ENCODE assay signal across 35 cellular contexts in the genomic region with DNA sequence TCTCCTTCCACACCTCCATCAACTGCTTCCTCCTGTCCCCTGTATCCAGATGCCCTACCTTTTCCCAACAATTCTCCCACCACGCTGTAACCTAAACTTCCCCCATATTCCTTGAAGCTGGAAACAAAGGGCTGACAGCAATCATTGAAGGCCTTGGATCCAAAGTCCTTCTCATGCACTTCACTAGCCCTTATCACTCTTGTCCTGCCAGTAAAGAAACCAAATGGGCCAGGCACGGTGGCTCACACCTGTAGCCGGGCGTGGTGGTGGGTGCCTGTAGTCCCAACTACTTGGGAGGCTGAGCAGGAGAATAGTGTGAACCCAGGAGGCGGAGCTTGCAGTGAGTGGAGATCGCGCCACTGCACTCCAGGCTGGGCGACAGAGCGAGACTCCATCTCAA.
"Had no signal": no experiment of that assay in that cellular context is flagged by ENCODE, and none has a peak within 500 bp of the region (broad histone marks: within the 10 kb centered on the region; RNA-seq: fewer than 3 reads in every experiment).

No MANE protein-coding gene starts in this region.

- DNase-seq: activated B cell treated with CpG ODN at 0.5 μM for 24 hours; activated CD4-positive, alpha-beta memory T cell treated with anti-CD3 and anti-CD28 coated beads for 36 hours; activated CD4-positive, alpha-beta T cell treated with anti-CD3 and anti-CD28 coated beads for 4 hours; activated CD4-positive, alpha-beta T cell treated with anti-CD3 and anti-CD28 coated beads, Interleukin-2, amount 10 ng/mL, durations not matched to agents 24 days and 14 days; activated CD4-positive, alpha-beta T cell treated with anti-CD3 and anti-CD28 coated beads, Interleukin-2, amount 50 U/mL, for 1 hour; activated CD4-positive, alpha-beta T cell treated with anti-CD3 and anti-CD28 coated beads, Interleukin-2, amount 50 U/mL, for 4 hours; activated CD4-positive, CD25-positive, alpha-beta regulatory T cell treated with anti-CD3 and anti-CD28 coated beads, Interleukin-2, amount 50 U/mL, for 72 hours; activated CD8-positive, alpha-beta memory T cell treated with anti-CD3 and anti-CD28 coated beads, Interleukin-2, amount 50 U/mL, for 4 hours; activated CD8-positive, alpha-beta T cell treated with anti-CD3 and anti-CD28 coated beads for 36 hours; activated effector memory CD4-positive, alpha-beta T cell treated with anti-CD3 and anti-CD28 coated beads, Interleukin-2, amount 50 U/mL, for 16 hours; activated gamma-delta T cell treated with Interleukin-2 at 50 U/mL for 16 hours; activated naive CD4-positive, alpha-beta T cell; activated naive CD4-positive, alpha-beta T cell treated with anti-CD3 and anti-CD28 coated beads for 36 hours; activated naive CD4-positive, alpha-beta T cell treated with anti-CD3 and anti-CD28 coated beads, Interleukin-2, amount 50 U/mL, for 16 hours; activated naive CD8-positive, alpha-beta T cell treated with anti-CD3 and anti-CD28 coated beads, Interleukin-2, amount 10 ng/mL, durations not matched to agents 7 days and 5 days; activated naive CD8-positive, alpha-beta T cell treated with anti-CD3 and anti-CD28 coated beads, Interleukin-2, amount 50 U/mL, for 24 hours; activated T-cell treated with anti-CD3 and anti-CD28 coated beads for 4 hours; activated T-cell treated with anti-CD3 and anti-CD28 coated beads, Interleukin-2, amount 50 U/mL, for 1 hour; activated T-cell treated with anti-CD3 and anti-CD28 coated beads, Interleukin-2, amount 50 U/mL, for 4 hours; activated T-cell treated with anti-CD3 and anti-CD28 coated beads, Interleukin-2, amount 50 U/mL, for 72 hours; amygdala; anterior cingulate cortex; central memory CD4-positive, alpha-beta T cell; T-helper 1 cell; T-helper 2 cell; T-helper 9 cell had no signal

- H3K36me3 ChIP-seq: ascending aorta had no signal

- FAIRE-seq: TTC549 had no signal

- H3K9me3 ChIP-seq: ascending aorta had no signal

- H3K27me3 Mint-ChIP-seq: activated B cell treated with CpG ODN at 0.5 μM for 24 hours; activated CD4-positive, alpha-beta memory T cell treated with anti-CD3 and anti-CD28 coated beads for 36 hours; activated CD8-positive, alpha-beta T cell treated with anti-CD3 and anti-CD28 coated beads for 36 hours; activated naive CD8-positive, alpha-beta T cell; activated naive CD8-positive, alpha-beta T cell treated with anti-CD3 and anti-CD28 coated beads, Interleukin-2, amount 10 ng/mL, durations not matched to agents 7 days and 5 days; activated naive CD8-positive, alpha-beta T cell treated with anti-CD3 and anti-CD28 coated beads, Interleukin-2, amount 50 U/mL, for 24 hours; activated T-helper 17 cell treated with anti-CD3 and anti-CD28 coated beads, Interleukin-2, amount 50 U/mL, for 72 hours had no signal

- ATAC-seq: activated CD8-positive, alpha-beta T cell treated with anti-CD3 and anti-CD28 coated beads for 36 hours; activated naive CD8-positive, alpha-beta T cell treated with anti-CD3 and anti-CD28 coated beads, Interleukin-2, amount 50 U/mL, for 24 hours; activated T-cell treated with anti-CD3 and anti-CD28 coated beads, Interleukin-2, amount 50 U/mL, for 4 hours; activated T-cell treated with anti-CD3 and anti-CD28 coated beads, Interleukin-2, amount 50 U/mL, for 72 hours; activated T-helper 17 cell treated with anti-CD3 and anti-CD28 coated beads, Interleukin-2, amount 50 U/mL, for 72 hours had no signal

- H3K27ac Mint-ChIP-seq: activated B cell treated with CpG ODN at 0.5 μM for 24 hours; activated CD4-positive, alpha-beta memory T cell treated with anti-CD3 and anti-CD28 coated beads for 36 hours; activated CD4-positive, alpha-beta T cell treated with anti-CD3 and anti-CD28 coated beads, Interleukin-2, amount 10 ng/mL, durations not matched to agents 24 days and 14 days; activated CD8-positive, alpha-beta T cell treated with anti-CD3 and anti-CD28 coated beads for 36 hours; activated naive CD4-positive, alpha-beta T cell treated with anti-CD3 and anti-CD28 coated beads for 36 hours; activated naive CD8-positive, alpha-beta T cell; activated naive CD8-positive, alpha-beta T cell treated with anti-CD3 and anti-CD28 coated beads, Interleukin-2, amount 10 ng/mL, durations not matched to agents 7 days and 5 days; activated naive CD8-positive, alpha-beta T cell treated with anti-CD3 and anti-CD28 coated beads, Interleukin-2, amount 50 U/mL, for 24 hours; activated T-cell treated with anti-CD3 and anti-CD28 coated beads, Interleukin-2, amount 50 U/mL, for 72 hours; activated T-helper 1 cell treated with anti-CD3 and anti-CD28 coated beads, Interleukin-12 subunit alpha, Interleukin-12 subunit beta, Interleukin-2, Interleukin-4 antibody, amounts not matched to agents 30 ng/mL and 10 ng/mL and 1 ng/mL, durations not matched to agents 14 hours and 24 hours and 36 hours; activated T-helper 17 cell treated with anti-CD3 and anti-CD28 coated beads, Interleukin-2, amount 50 U/mL, for 72 hours; brain; T-helper 1 cell treated with Interleukin-12 subunit alpha and Interleukin-12 subunit beta and Interleukin-4 antibody, amounts not matched to agents 30 μg/mL and 1 μg/mL, for 36 hours; T-helper 2 cell treated with Interferon-gamma antibody and Interleukin-4, amounts not matched to agents 5 μg/mL and 100 μg/mL, for 36 hours had no signal

- H3K27ac ChIP-seq: ascending aorta, VCaP had no signal

- H3K4me3 Mint-ChIP-seq: activated B cell treated with CpG ODN at 0.5 μM for 24 hours; activated CD4-positive, alpha-beta memory T cell treated with anti-CD3 and anti-CD28 coated beads for 36 hours; activated CD4-positive, alpha-beta T cell treated with anti-CD3 and anti-CD28 coated beads, Interleukin-2, amount 10 ng/mL, durations not matched to agents 24 days and 14 days; activated CD8-positive, alpha-beta T cell treated with anti-CD3 and anti-CD28 coated beads for 36 hours; activated naive CD4-positive, alpha-beta T cell treated with anti-CD3 and anti-CD28 coated beads for 36 hours; activated naive CD8-positive, alpha-beta T cell; activated naive CD8-positive, alpha-beta T cell treated with anti-CD3 and anti-CD28 coated beads, Interleukin-2, amount 10 ng/mL, durations not matched to agents 7 days and 5 days; activated naive CD8-positive, alpha-beta T cell treated with anti-CD3 and anti-CD28 coated beads, Interleukin-2, amount 50 U/mL, for 24 hours; activated T-cell treated with anti-CD3 and anti-CD28 coated beads, Interleukin-2, amount 50 U/mL, for 4 hours; activated T-cell treated with anti-CD3 and anti-CD28 coated beads, Interleukin-2, amount 50 U/mL, for 72 hours; activated T-helper 1 cell treated with anti-CD3 and anti-CD28 coated beads, Interleukin-12 subunit alpha, Interleukin-12 subunit beta, Interleukin-2, Interleukin-4 antibody, amounts not matched to agents 30 ng/mL and 10 ng/mL and 1 ng/mL, durations not matched to agents 14 hours and 24 hours and 36 hours; activated T-helper 17 cell treated with anti-CD3 and anti-CD28 coated beads, Interleukin-2, amount 50 U/mL, for 72 hours; brain; T-helper 1 cell treated with Interleukin-12 subunit alpha and Interleukin-12 subunit beta and Interleukin-4 antibody, amounts not matched to agents 30 μg/mL and 1 μg/mL, for 36 hours; T-helper 2 cell treated with Interferon-gamma antibody and Interleukin-4, amounts not matched to agents 5 μg/mL and 100 μg/mL, for 36 hours had no signal

- H3K27me3 ChIP-seq: ascending aorta had no signal

- H3K4me3 ChIP-seq: ascending aorta had no signal

- H3K4me1 ChIP-seq: ascending aorta had no signal

- H3K36me3 Mint-ChIP-seq: activated CD4-positive, alpha-beta memory T cell treated with anti-CD3 and anti-CD28 coated beads for 36 hours; activated naive CD8-positive, alpha-beta T cell treated with anti-CD3 and anti-CD28 coated beads, Interleukin-2, amount 10 ng/mL, durations not matched to agents 7 days and 5 days had no signal

- H3K9me3 Mint-ChIP-seq: activated naive CD8-positive, alpha-beta T cell treated with anti-CD3 and anti-CD28 coated beads, Interleukin-2, amount 50 U/mL, for 24 hours; T-helper 1 cell treated with Interleukin-12 subunit alpha and Interleukin-12 subunit beta and Interleukin-4 antibody, amounts not matched to agents 30 μg/mL and 1 μg/mL, for 36 hours; T-helper 2 cell treated with Interferon-gamma antibody and Interleukin-4, amounts not matched to agents 5 μg/mL and 100 μg/mL, for 36 hours had no signal

- H3K4me1 Mint-ChIP-seq: activated B cell treated with CpG ODN at 0.5 μM for 24 hours; activated CD4-positive, alpha-beta T cell treated with anti-CD3 and anti-CD28 coated beads, Interleukin-2, amount 10 ng/mL, durations not matched to agents 24 days and 14 days; activated naive CD8-positive, alpha-beta T cell treated with anti-CD3 and anti-CD28 coated beads, Interleukin-2, amount 10 ng/mL, durations not matched to agents 7 days and 5 days; activated naive CD8-positive, alpha-beta T cell treated with anti-CD3 and anti-CD28 coated beads, Interleukin-2, amount 50 U/mL, for 24 hours; activated T-helper 17 cell treated with anti-CD3 and anti-CD28 coated beads, Interleukin-2, amount 50 U/mL, for 72 hours; brain had no signal
